17 cellular contexts compared by ENCODE assay signal in the genomic region with DNA sequence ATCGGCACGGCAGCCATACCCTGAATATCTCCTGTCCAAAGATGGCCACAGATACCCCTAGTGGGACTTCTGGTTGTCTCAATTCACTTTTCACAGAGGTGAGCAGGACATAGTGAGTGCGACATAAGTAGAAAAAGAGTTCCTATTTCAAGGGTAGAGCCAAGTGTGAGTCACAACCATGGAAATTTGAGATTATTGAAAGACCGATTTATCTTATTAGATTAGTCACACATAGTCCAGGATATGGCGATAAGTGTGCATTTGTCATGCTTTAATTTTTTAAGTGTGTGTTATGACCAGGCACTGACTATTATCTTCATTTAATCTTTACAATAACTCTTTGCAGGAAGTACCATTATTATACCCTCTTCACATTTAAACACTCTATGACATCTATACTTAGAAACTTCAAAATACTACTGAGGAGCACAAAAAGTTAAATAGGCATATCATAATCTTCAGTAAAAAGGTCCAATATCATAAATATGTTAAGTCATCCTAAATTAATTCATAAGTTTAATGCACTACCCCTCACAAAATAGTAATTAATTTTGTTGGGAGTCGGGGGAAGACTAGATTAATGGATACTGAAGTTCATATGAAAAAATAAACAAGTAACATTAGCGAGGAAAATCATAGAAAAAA. TPM values are rescaled to one million over a fixed set of nuclear protein-coding genes. Genes with fewer than 3 reads are reported as not detected.
DNase-seq lines count a peak whose midpoint lies in the region; ATAC-seq, FAIRE-seq and TF ChIP-seq lines count a peak whose summit lies in the region.
"Had no signal": no experiment of that assay in that cellular context is flagged by ENCODE, and none has a peak within 500 bp of the region (broad histone marks: within the 10 kb centered on the region; RNA-seq: fewer than 3 reads in every experiment).

No MANE protein-coding gene starts in this region.

- ATAC-seq in K562: peak; percentile 15; the same call in 1 of the 3 replicates
- ATAC-seq in omental fat pad (ENCODE audit: low FRiP score): peak; percentile 27
- no peak for ATAC-seq in aorta (ENCODE audit: low FRiP score)
- ATAC-seq: heart right ventricle had no signal

- H4K20me1 ChIP-seq in Loucy (ENCODE audit: insufficient read depth, low read length, poor library complexity, severe bottlenecking) (no peaks in the 10 kb centered on the region), K562 (replicated peaks; ENCODE audit: control insufficient read depth, insufficient read depth, low read length) (no peaks in the 10 kb centered on the region)

- H3K36me3 ChIP-seq in Loucy (ENCODE audit: insufficient read depth, low read length) (peaks cover 6% of the 10 kb centered on the region), K562 (ENCODE audit: control insufficient read depth, insufficient read depth, low read length) (peaks cover 4% of the 10 kb centered on the region; the same call in 1 of the 3 replicates), aorta (ENCODE audit: control insufficient read depth in 1 of 2, insufficient read depth in 2 of 2, low read length in 1 of 2) (no peaks in the 10 kb centered on the region), ascending aorta (no peaks in the 10 kb centered on the region), small intestine (ENCODE audit: control insufficient read depth in 2 of 2, insufficient read depth in 2 of 2, low read length in 2 of 2) (peaks cover 0 to 3% of the 10 kb centered on the region in 2 donors)
- H3K36me3 ChIP-seq: heart right ventricle, stomach, uterus had no signal

- H3K79me2 ChIP-seq in Loucy (ENCODE audit: insufficient read depth, low read length) (no peaks in the 10 kb centered on the region), K562 (ENCODE audit: control insufficient read depth, insufficient read depth, low read length) (no peaks in the 10 kb centered on the region)

- in situ Hi-C loops in K562 (cut with MboI): no loop called here

- no peaks in the 10 kb centered on the region for H3K27me3 ChIP-seq in Loucy (ENCODE audit: insufficient read depth, low read length, poor library complexity, severe bottlenecking)
- H3K27me3 ChIP-seq in K562 (ENCODE audit: control insufficient read depth in 2 of 2, insufficient read depth in 2 of 2, low read length in 2 of 2): no peaks in the 10 kb centered on the region
- H3K27me3 ChIP-seq in aorta (ENCODE audit: control insufficient read depth in 1 of 2, insufficient read depth in 2 of 2, low read length in 1 of 2): no peaks in the 10 kb centered on the region
- no peaks in the 10 kb centered on the region for H3K27me3 ChIP-seq in ascending aorta
- H3K27me3 ChIP-seq in small intestine (ENCODE audit: control insufficient read depth in 2 of 2, insufficient read depth in 2 of 2, low read length in 2 of 2): no peaks in the 10 kb centered on the region
- H3K27me3 ChIP-seq: heart right ventricle, stomach, uterus had no signal

- POLR2A ChIA-PET in K562 (lab: Yijun Ruan, JAX): no interaction called here

- peak; percentile 80 for DNase-seq in Daoy (ENCODE audit: low read depth)
- peak in 1 of 4 experiments; percentile 37 for DNase-seq in K562 (ENCODE audit: extremely low read depth in 1 of 4, low spot score in 3 of 4)
- DNase-seq in omental fat pad (ENCODE audit: low spot score): no peak
- DNase-seq in aorta: no peak
- DNase-seq in ascending aorta (ENCODE audit: low spot score in 2 of 2): no peak
- DNase-seq in small intestine: no peak
- DNase-seq in amniotic stem cell (lab: John Stamatoyannopoulos, UW): no peak
- DNase-seq: activated naive CD8-positive, alpha-beta T cell treated with anti-CD3 and anti-CD28 coated beads, Interleukin-2, amount 10 ng/mL, durations not matched to agents 7 days and 5 days; activated T-cell treated with anti-CD3 and anti-CD28 coated beads, Interleukin-2, amount 50 U/mL, for 1 hour; heart right ventricle; NCI-H187 treated with DMSO at 0.1 percent for 48 hours; NCI-H526 treated with DMSO at 0.1 percent for 48 hours; stomach; uterus had no signal

- no peaks in the 10 kb centered on the region for H3K9me2 ChIP-seq in Loucy (replicated peaks; ENCODE audit: low read depth, low read length)

- peaks cover 74% of the 10 kb centered on the region for H3K4me1 ChIP-seq in Loucy (ENCODE audit: insufficient read depth, low read length, poor library complexity, severe bottlenecking)
- H3K4me1 ChIP-seq in K562 (replicated peaks in 1 of 2; ENCODE audit: control insufficient read depth in 2 of 2, insufficient read depth in 2 of 2, low read length in 2 of 2): peaks cover 5 to 30% of the 10 kb centered on the region in 2 experiments; a peak in 3 of 5 replicates
- H3K4me1 ChIP-seq in aorta (ENCODE audit: control insufficient read depth in 1 of 2, insufficient read depth in 2 of 2, low read length in 2 of 2): no peaks in the 10 kb centered on the region
- H3K4me1 ChIP-seq in ascending aorta: peaks cover 0 to 3% of the 10 kb centered on the region in 2 donors
- H3K4me1 ChIP-seq in small intestine (ENCODE audit: control insufficient read depth in 2 of 2, insufficient read depth in 1 of 2, low read depth in 1 of 2, low read length in 1 of 2): no peaks in the 10 kb centered on the region
- H3K4me1 ChIP-seq: uterus had no signal

- CTCF ChIA-PET in K562 (lab: Yijun Ruan, JAX; ENCODE audit: low intra/inter-chr PET ratio): no interaction called here

- intact Hi-C loops in K562 (cut with micrococcal nuclease) (no loop called here), aorta (cut with DNase I) (no loop called here), ascending aorta (cut with DNase I) (no loop called here)

- H3K4me2 ChIP-seq in Loucy (ENCODE audit: low read depth, low read length, poor library complexity, severe bottlenecking) (peak overlapping the region; percentile 13), K562 (ENCODE audit: insufficient read depth, low read length) (no peak overlapping the region)

- BruUV-seq in K562 (replicated peaks; lab: Mats Ljungman, UMichigan): no TSS peak

- TF ChIP-seq EP300 in K562 (IDR thresholded peaks at IDR 0.05; ENCODE audit: low read length): no peak; the same call in 1 of the 2 replicates

- H3K9ac ChIP-seq in Loucy (ENCODE audit: low read depth, low read length, poor library complexity, severe bottlenecking) (no peak overlapping the region), K562 (ENCODE audit: insufficient read depth in 1 of 2, low read depth in 2 of 2, low read length in 2 of 2) (no peak overlapping the region)

- peaks cover 11% of the 10 kb centered on the region; the same call in 1 of the 2 replicates for H3F3A ChIP-seq in Loucy (ENCODE audit: low read depth)

- no peak for TF ChIP-seq RAD21 in K562 (CRISPR knock-in tag; conservative IDR thresholded peaks at IDR 0.05 in 1 of 2, IDR thresholded peaks at IDR 0.05 in 1 of 2)

- 43% methylated on average over 7 of the region's 7 CpGs for WGBS in K562 (ENCODE audit: insufficient coverage, low coverage, missing lambda C conversion rate)
- WGBS in aorta, 2 donors: 84 to 86% methylated on average over 7 of the region's 7 CpGs
- WGBS in small intestine, 3 donors: 78 to 87% (median 78%) methylated on average over 7 of the region's 7 CpGs

- no peaks in the 10 kb centered on the region for H3K9me1 ChIP-seq in K562 (ENCODE audit: control insufficient read depth, insufficient read depth, low read length)

- TF ChIP-seq CTCF in Loucy (conservative IDR thresholded peaks at IDR 0.05; ENCODE audit: low read length): no peak
- TF ChIP-seq CTCF in K562 (IDR thresholded peaks at IDR 0.05 in 2 of 3, conservative IDR thresholded peaks at IDR 0.05 in 1 of 3; ENCODE audit: insufficient read depth in 2 of 3, low read depth in 1 of 3, low read length in 3 of 3): no peak
- TF ChIP-seq CTCF in omental fat pad (IDR thresholded peaks at IDR 0.05): no peak
- no peak for TF ChIP-seq CTCF in ascending aorta (IDR thresholded peaks at IDR 0.05)

- H3K4me3 ChIP-seq in Loucy (ENCODE audit: low read length, poor library complexity, severe bottlenecking): no peak overlapping the region
- no peak overlapping the region for H3K4me3 ChIP-seq in K562
- no peak overlapping the region for H3K4me3 ChIP-seq in aorta (ENCODE audit: low read length in 2 of 2)
- H3K4me3 ChIP-seq in ascending aorta: no peak overlapping the region
- H3K4me3 ChIP-seq in small intestine (ENCODE audit: low read depth in 1 of 2, low read length in 2 of 2): no peak overlapping the region
- H3K4me3 ChIP-seq: heart right ventricle, stomach, uterus had no signal

- no peak for TF ChIP-seq POLR2A in K562 (conservative IDR thresholded peaks at IDR 0.05)

- H2AFZ ChIP-seq in Loucy (ENCODE audit: low read length): no peak overlapping the region
- H2AFZ ChIP-seq in K562 (ENCODE audit: low read depth, low read length): peak overlapping the region; percentile 61; the same call in 1 of the 2 replicates

- H3K9me3 ChIP-seq in Loucy (ENCODE audit: insufficient read depth, low read depth, low read length) (peaks cover 7% of the 10 kb centered on the region), K562 (replicated peaks; ENCODE audit: control insufficient read depth, insufficient read depth, low read depth, low read length) (peaks cover 17% of the 10 kb centered on the region), aorta (ENCODE audit: control insufficient read depth, low read length) (no peaks in the 10 kb centered on the region), ascending aorta (no peaks in the 10 kb centered on the region), small intestine (ENCODE audit: control insufficient read depth, low read depth) (no peaks in the 10 kb centered on the region)
- H3K9me3 ChIP-seq: heart right ventricle, stomach, uterus had no signal

- FAIRE-seq in K562 (lab: Jason Lieb, UNC) (no peak), small intestine (lab: Jason Lieb, UNC) (no peak)
- FAIRE-seq: endometrium, G401.6 had no signal

- no peak overlapping the region for H3K27ac ChIP-seq in K562 (ENCODE audit: extremely low read depth, low read depth, low read length)
- H3K27ac ChIP-seq in aorta (ENCODE audit: low read depth in 1 of 2, low read length in 2 of 2): no peak overlapping the region
- H3K27ac ChIP-seq in ascending aorta: no peak overlapping the region
- H3K27ac ChIP-seq in small intestine (ENCODE audit: low read depth in 1 of 2, low read length in 1 of 2): no peak overlapping the region
- H3K27ac ChIP-seq: heart right ventricle, uterus had no signal

RNA-seq across cellular contexts. Expression of a gene that starts 13.4 kb away (rescaled TPM):
- total RNA-seq in Daoy (2014; rRNA removed; shearing (Covaris generic)): 10.4 and 12.6 TPM in 2 replicates
- total RNA-seq in K562 (2011; cell fraction: chromatin; rRNA removed; ENCODE audit: low replicate concordance): 14.3 and 18.6 TPM in 2 replicates
- total RNA-seq in K562 (2011; cell fraction: nucleolus; rRNA removed): 8.0 and 9.1 TPM in 2 replicates
- 10.2 and 11.3 TPM in 2 replicates for total RNA-seq in K562 (2011; cell fraction: nucleoplasm; rRNA removed)
- total RNA-seq in K562 (2014; rRNA removed): 5.9 and 6.2 TPM in 2 replicates
- total RNA-seq in K562 (2014; rRNA removed; fragmentation: Illumina TruSeq; extraction: Trizol): 6.5 and 6.9 TPM in 2 replicates
- total RNA-seq in K562 (2015; rRNA removed; fragmentation: Illumina TruSeq; extraction: Trizol): 4.6 TPM in 2 replicates
- 12.5 and 17.0 TPM in 2 replicates for total RNA-seq in K562 (2021)
- polyA plus RNA-seq in K562 (2011; rRNA removed): 6.4 and 11.8 TPM in 2 replicates
- 2.5 and 5.0 TPM in 2 replicates for polyA plus RNA-seq in K562 (2011; cell fraction: cytosol; rRNA removed)
- 21.1 and 33.6 TPM in 2 replicates for polyA plus RNA-seq in K562 (2011; cell fraction: nucleus; rRNA removed)
- 5.7 and 26.6 TPM in 2 replicates for polyA plus RNA-seq in K562 (2012)
- 9.8 and 11.5 TPM in 2 replicates for polyA plus RNA-seq in K562 (2014; fragmentation: Illumina TruSeq; extraction: Trizol)
- polyA plus RNA-seq in K562 (2014; fragmentation: Nextera tagmentation; extraction: Ambion mirVana): 1 to 10 TPM in 1 of 2 experiments, under 1 TPM in 1; 0.79 to 1.3 TPM
- 9.2 and 9.5 TPM in 2 replicates for polyA plus RNA-seq in K562 (2014; rRNA removed)
- polyA minus RNA-seq in K562 (2011; rRNA and poly(A)+ RNA removed): 5.4 and 11.3 TPM in 2 replicates
- 2.9 and 4.6 TPM in 2 replicates for polyA minus RNA-seq in K562 (2011; cell fraction: cytosol; rRNA and poly(A)+ RNA removed)
- 6.7 and 20.5 TPM in 2 replicates for polyA minus RNA-seq in K562 (2011; cell fraction: nucleus; rRNA and poly(A)+ RNA removed)
- 100 to 1,000 TPM in 1 of 4 donors, 10 to 100 TPM in 3; 24.2 to 250 (median 44.5) TPM for total RNA-seq in omental fat pad
- 10 to 100 TPM; 22.0 to 40.2 TPM for total RNA-seq in aorta
- 1 to 10 TPM; 4.9 to 5.6 TPM for polyA plus RNA-seq in aorta
- total RNA-seq in ascending aorta: 24.5 TPM
- polyA plus RNA-seq in small intestine: 10 to 100 TPM; 10.8 to 16.1 (median 14.5) TPM
